8 cellular contexts compared by ENCODE assay signal in genomic region chr1:96362623-96363022, GRCh38.
DNase-seq lines count a peak whose midpoint lies in the region; ATAC-seq and TF ChIP-seq lines count a peak whose summit lies in the region.

No MANE protein-coding gene starts in this region.

- H3K27ac ChIP-seq in thyroid gland, result no peak overlapping the region

- DNase-seq in GM04504 (ENCODE audit: low read depth) (peak; percentile 86), SK-MEL-5 (ENCODE audit: low read depth, low spot score) (peak; percentile 6), iris pigment epithelial cell (ENCODE audit: low read depth) (peak; percentile 99), thyroid gland (no peak), SHP77 treated with DMSO at 0.1 percent for 48 hours (lab: John Stamatoyannopoulos, UW) (no peak), Ammon's horn (ENCODE audit: low spot score) (no peak), NCI-H2171 treated with DMSO at 0.1 percent for 48 hours (lab: John Stamatoyannopoulos, UW) (no peak)

- no peak for TF ChIP-seq POLR2A in thyroid gland (IDR thresholded peaks at IDR 0.05)

- no peaks in the 10 kb centered on the region for H3K9me3 ChIP-seq in thyroid gland

- H3K27me3 ChIP-seq in thyroid gland, result no peaks in the 10 kb centered on the region

- intact Hi-C loops in thyroid gland (cut with DNase I), result no loop called here

- in situ Hi-C loops in SK-MEL-5 (cut with HindIII; ENCODE audit: low pct_unique_long_range_greater_than_20kb, low sequenced_read_pairs), result no loop called here

- no peaks in the 10 kb centered on the region for H3K4me1 ChIP-seq in thyroid gland

- no peak overlapping the region for H3K4me3 ChIP-seq in thyroid gland (replicated peaks in 1 of 3)

- ATAC-seq in HG03045 (IDR thresholded peaks at IDR 0.05; ENCODE audit: unreplicated experiment), result peak; percentile 62

- no peak for TF ChIP-seq CTCF in thyroid gland (IDR thresholded peaks at IDR 0.05)

- H3K36me3 ChIP-seq in thyroid gland, result no peaks in the 10 kb centered on the region

Comparison
In these comparisons a context has a peak if more than half of its experiments do, and no peak if none do; other contexts are left out.
1. DNase-seq: peak in GM04504 (single experiment), SK-MEL-5 (single experiment) and iris pigment epithelial cell (single experiment); none in thyroid gland (0 of 2), SHP77 treated with DMSO at 0.1 percent for 48 hours (single experiment), Ammon's horn (single experiment) and NCI-H2171 treated with DMSO at 0.1 percent for 48 hours (single experiment).